In the genomic region with DNA sequence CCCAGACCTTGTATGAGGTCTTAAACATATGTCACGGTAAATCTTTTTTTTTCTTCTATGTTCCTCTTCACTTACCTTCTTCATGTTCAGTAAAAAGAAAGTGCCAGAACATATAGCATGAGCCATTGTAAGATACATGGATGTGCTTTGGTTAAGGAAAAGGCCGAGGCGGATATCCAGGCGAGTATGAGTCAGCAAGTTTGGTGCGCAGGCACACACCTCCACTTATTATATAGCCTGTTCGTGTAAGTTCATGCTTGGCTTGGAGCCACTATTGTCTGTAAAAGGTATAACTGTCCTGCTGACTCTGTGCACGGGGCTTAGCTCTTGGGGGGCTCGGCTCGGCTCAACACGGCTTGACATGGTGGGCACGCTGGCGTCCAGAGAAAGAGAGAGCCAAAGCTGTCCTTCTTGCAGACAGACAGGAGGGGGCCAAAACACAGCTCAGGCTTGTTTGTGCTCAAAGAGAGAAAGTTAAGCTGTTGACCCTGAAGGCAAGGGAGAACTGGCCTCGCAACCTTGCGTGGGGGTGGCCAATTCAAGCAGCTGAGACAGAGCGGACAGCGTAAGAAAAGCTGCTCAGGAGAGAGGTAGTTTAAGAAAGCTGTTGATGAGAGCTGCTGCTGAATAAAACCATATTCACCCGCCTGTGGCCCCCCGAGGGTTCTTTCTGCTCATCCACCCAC, we compare ENCODE assay signal across 21 cellular contexts.
DNase-seq lines count a peak whose midpoint lies in the region; ATAC-seq and TF ChIP-seq lines count a peak whose summit lies in the region.
"Had no signal": no experiment of that assay in that cellular context is flagged by ENCODE, and none has a peak within 500 bp of the region (broad histone marks: within the 10 kb centered on the region; RNA-seq: fewer than 3 reads in every experiment).

No MANE protein-coding gene starts in this region.

- CTCF ChIA-PET in SK-N-SH (lab: Yijun Ruan, JAX) = no interaction called here
- CTCF ChIA-PET in activated CD4-positive, alpha-beta T cell treated with anti-CD3 and anti-CD28 coated beads, Interleukin-2, amount 10 ng/mL, durations not matched to agents 7 days and 5 days (lab: Charles Lee) = interaction anchor here (1.2 kb wide), 1 partner anchor 12 kb away, joined by 3 read pairs; no protein-coding TSS in a partner anchor

- no peaks in the 10 kb centered on the region for H3K27me3 Mint-ChIP-seq in endodermal cell (ENCODE audit: insufficient read depth)
- H3K27me3 Mint-ChIP-seq in neural crest cell (ENCODE audit: low read depth) = peaks cover 5% of the 10 kb centered on the region
- peaks cover 1% of the 10 kb centered on the region for H3K27me3 Mint-ChIP-seq in glutamatergic neuron (ENCODE audit: unreplicated experiment)
- no peaks in the 10 kb centered on the region for H3K27me3 Mint-ChIP-seq in activated CD4-positive, alpha-beta T cell treated with anti-CD3 and anti-CD28 coated beads, Interleukin-2, amount 10 ng/mL, durations not matched to agents 7 days and 5 days
- H3K27me3 Mint-ChIP-seq: IgD-negative memory B cell, T-helper 17 cell had no signal

- no peaks in the 10 kb centered on the region for H3K9me3 ChIP-seq in SK-N-SH
- H3K9me3 ChIP-seq in endodermal cell (ENCODE audit: control insufficient read depth, low read length) = no peaks in the 10 kb centered on the region
- H3K9me3 ChIP-seq: gastroesophageal sphincter, SJCRH30 had no signal

- H3K27ac Mint-ChIP-seq in endodermal cell = peak overlapping the region; percentile 71
- no peak overlapping the region for H3K27ac Mint-ChIP-seq in neural crest cell (ENCODE audit: unreplicated experiment)
- H3K27ac Mint-ChIP-seq in glutamatergic neuron (ENCODE audit: unreplicated experiment) = no peak overlapping the region
- no peak overlapping the region for H3K27ac Mint-ChIP-seq in activated CD4-positive, alpha-beta T cell treated with anti-CD3 and anti-CD28 coated beads, Interleukin-2, amount 10 ng/mL, durations not matched to agents 7 days and 5 days
- H3K27ac Mint-ChIP-seq: IgD-negative memory B cell, T-helper 17 cell had no signal

- no peak overlapping the region for H3K9ac ChIP-seq in SK-N-SH
- H3K9ac ChIP-seq in endodermal cell (ENCODE audit: extremely low read depth, low read length, poor library complexity, severe bottlenecking) = no peak overlapping the region

- H4K20me1 ChIP-seq in SK-N-SH (ENCODE audit: insufficient read depth) = no peaks in the 10 kb centered on the region

- peak overlapping the region; percentile 50; the same call in 1 of the 2 replicates for H2AFZ ChIP-seq in SK-N-SH (ENCODE audit: low read depth)

- TF ChIP-seq RAD21 in SK-N-SH (IDR thresholded peaks at IDR 0.05; ENCODE audit: low read length) = no peak

- no peaks in the 10 kb centered on the region for H3K9me2 ChIP-seq in SK-N-SH

- H3K4me2 ChIP-seq in SK-N-SH = peak overlapping the region; percentile 53; the same call in 1 of the 2 replicates

- H3K4me1 Mint-ChIP-seq in endodermal cell = peaks cover 35% of the 10 kb centered on the region
- peaks cover 22% of the 10 kb centered on the region for H3K4me1 Mint-ChIP-seq in neural crest cell
- H3K4me1 Mint-ChIP-seq in glutamatergic neuron (ENCODE audit: low read depth, unreplicated experiment) = peaks cover 4% of the 10 kb centered on the region
- no peaks in the 10 kb centered on the region for H3K4me1 Mint-ChIP-seq in activated CD4-positive, alpha-beta T cell treated with anti-CD3 and anti-CD28 coated beads, Interleukin-2, amount 10 ng/mL, durations not matched to agents 7 days and 5 days

- ATAC-seq in SK-N-SH treated with all-trans-retinoic acid at 6 μM for 48 hours = no peak
- ATAC-seq: gastroesophageal sphincter, left cardiac atrium, T-helper 17 cell had no signal

- POLR2A ChIA-PET in SK-N-SH (lab: Yijun Ruan, JAX) = no interaction called here
- POLR2A ChIA-PET in activated CD4-positive, alpha-beta T cell treated with anti-CD3 and anti-CD28 coated beads, Interleukin-2, amount 10 ng/mL, durations not matched to agents 7 days and 5 days (lab: Charles Lee) = interaction anchor here (0.6 kb wide), 1 partner anchor 654 kb away, joined by 3 read pairs; no protein-coding TSS in a partner anchor

- H3K4me3 ChIP-seq in SK-N-SH (ENCODE audit: low read depth in 2 of 2, low read length in 1 of 2) (no peak overlapping the region), endodermal cell (ENCODE audit: low read length) (no peak overlapping the region), urinary bladder (ENCODE audit: low read depth, low read length) (no peak overlapping the region)
- H3K4me3 ChIP-seq: gastroesophageal sphincter, SJCRH30 had no signal

- H3K79me2 ChIP-seq in SK-N-SH (ENCODE audit: insufficient read depth) = no peaks in the 10 kb centered on the region

- H3K4me3 Mint-ChIP-seq in endodermal cell = no peak overlapping the region
- H3K4me3 Mint-ChIP-seq in neural crest cell = no peak overlapping the region
- no peak overlapping the region for H3K4me3 Mint-ChIP-seq in glutamatergic neuron (ENCODE audit: unreplicated experiment)
- H3K4me3 Mint-ChIP-seq in activated CD4-positive, alpha-beta T cell treated with anti-CD3 and anti-CD28 coated beads, Interleukin-2, amount 10 ng/mL, durations not matched to agents 7 days and 5 days = no peak overlapping the region
- H3K4me3 Mint-ChIP-seq: T-helper 17 cell had no signal

- H3K27me3 ChIP-seq in SK-N-SH (ENCODE audit: insufficient read depth) = peaks cover 4% of the 10 kb centered on the region; the same call in 1 of the 2 replicates
- peaks cover 8% of the 10 kb centered on the region for H3K27me3 ChIP-seq in endodermal cell (ENCODE audit: control insufficient read depth, insufficient read depth, low read length, poor library complexity, severe bottlenecking)
- H3K27me3 ChIP-seq: gastroesophageal sphincter had no signal

- H3K36me3 ChIP-seq in SK-N-SH (replicated peaks in 1 of 2; ENCODE audit: control insufficient read depth in 1 of 2, insufficient read depth in 2 of 2, low read length in 1 of 2) (no peaks in the 10 kb centered on the region), endodermal cell (ENCODE audit: control insufficient read depth, insufficient read depth, low read length) (no peaks in the 10 kb centered on the region), urinary bladder (ENCODE audit: insufficient read depth) (no peaks in the 10 kb centered on the region)
- H3K36me3 ChIP-seq: gastroesophageal sphincter, SJCRH30 had no signal

- TF ChIP-seq CTCF in SK-N-SH (IDR thresholded peaks at IDR 0.05) (no peak), endodermal cell (conservative IDR thresholded peaks at IDR 0.05) (peak; percentile 58), neural crest cell (conservative IDR thresholded peaks at IDR 0.05) (no peak), glutamatergic neuron (IDR thresholded peaks at IDR 0.05; ENCODE audit: partially characterized antibody, unreplicated experiment) (no peak)

- TF ChIP-seq EP300 in SK-N-SH (IDR thresholded peaks at IDR 0.05; ENCODE audit: borderline replicate concordance in 1 of 2, low read depth in 1 of 2, low read length in 1 of 2) = no peak

- peaks cover 0 to 11% of the 10 kb centered on the region in 2 experiments; a peak in 1 of 4 replicates for H3K4me1 ChIP-seq in SK-N-SH (ENCODE audit: control insufficient read depth in 1 of 2, insufficient read depth in 2 of 2, low read depth in 1 of 2, low read length in 1 of 2)
- peaks cover 7% of the 10 kb centered on the region for H3K4me1 ChIP-seq in endodermal cell (ENCODE audit: control insufficient read depth, insufficient read depth, low read length)
- no peaks in the 10 kb centered on the region for H3K4me1 ChIP-seq in urinary bladder (ENCODE audit: insufficient read depth)
- H3K4me1 ChIP-seq: gastroesophageal sphincter, SJCRH30 had no signal

- H3K27ac ChIP-seq in SK-N-SH (ENCODE audit: low read depth in 2 of 2, low read length in 1 of 2) (no peak overlapping the region), endodermal cell (ENCODE audit: low read depth, low read length) (peak overlapping the region; percentile 21), urinary bladder (ENCODE audit: low read depth) (peak overlapping the region; percentile 55)
- H3K27ac ChIP-seq: gastroesophageal sphincter, SJCRH30 had no signal

- no peaks in the 10 kb centered on the region for H3F3A ChIP-seq in SK-N-SH (replicated peaks; ENCODE audit: insufficient read depth)

- no peaks in the 10 kb centered on the region for H3K9me3 Mint-ChIP-seq in endodermal cell
- no peaks in the 10 kb centered on the region for H3K9me3 Mint-ChIP-seq in neural crest cell
- peaks cover 2% of the 10 kb centered on the region for H3K9me3 Mint-ChIP-seq in glutamatergic neuron (ENCODE audit: unreplicated experiment)
- H3K9me3 Mint-ChIP-seq in activated CD4-positive, alpha-beta T cell treated with anti-CD3 and anti-CD28 coated beads, Interleukin-2, amount 10 ng/mL, durations not matched to agents 7 days and 5 days = no peaks in the 10 kb centered on the region
- H3K9me3 Mint-ChIP-seq: IgD-negative memory B cell had no signal

- 49% methylated on average over 18 of the region's 18 CpGs for WGBS in SK-N-SH (ENCODE audit: low lambda C conversion rate)
- WGBS in endodermal cell (ENCODE audit: insufficient coverage in 1 of 2, insufficient read length in 1 of 2), 2 experiments = 70 to 91% methylated on average over 3 to 18 of the region's 18 CpGs
- WGBS in urinary bladder = 88% methylated on average over 18 of the region's 18 CpGs

- no peaks in the 10 kb centered on the region for H3K36me3 Mint-ChIP-seq in endodermal cell (ENCODE audit: low read depth)
- H3K36me3 Mint-ChIP-seq in neural crest cell (ENCODE audit: low read depth) = no peaks in the 10 kb centered on the region
- no peaks in the 10 kb centered on the region for H3K36me3 Mint-ChIP-seq in glutamatergic neuron (ENCODE audit: unreplicated experiment)
- no peaks in the 10 kb centered on the region for H3K36me3 Mint-ChIP-seq in activated CD4-positive, alpha-beta T cell treated with anti-CD3 and anti-CD28 coated beads, Interleukin-2, amount 10 ng/mL, durations not matched to agents 7 days and 5 days (ENCODE audit: low read depth)
- H3K36me3 Mint-ChIP-seq: IgD-negative memory B cell had no signal

- no peak for DNase-seq in SK-N-SH
- peak; percentile 60 for DNase-seq in endodermal cell
- peak; percentile 6 for DNase-seq in neural crest cell (ENCODE audit: low read depth, low spot score)
- DNase-seq in glutamatergic neuron = no peak
- DNase-seq in GF-D8 (lab: John Stamatoyannopoulos, UW) = no peak
- no peak for DNase-seq in activated CD4-positive, alpha-beta T cell treated with anti-CD3 and anti-CD28 coated beads, Interleukin-2, amount 10 ng/mL, durations not matched to agents 7 days and 5 days
- DNase-seq: ACHN; activated CD4-positive, alpha-beta T cell treated with anti-CD3 and anti-CD28 coated beads, Interleukin-2, amount 50 U/mL, for 48 hours; activated gamma-delta T cell treated with Interleukin-2 at 50 U/mL for 16 hours; C1 segment of cervical spinal cord; left cardiac atrium; midbrain; NCI-H1694 treated with DMSO at 0.1 percent for 48 hours; NCI-H446; SJCRH30; substantia nigra; T-helper 17 cell had no signal

TF ChIP-seq in SK-N-SH treated with all-trans-retinoic acid at 6 μM for 48 hours, 23 proteins besides CTCF, POLR2A, EP300 and RAD21 (continues in another document):
- TF ChIP-seq ZFP3 (CRISPR knock-in tag; IDR thresholded peaks at IDR 0.05) = no peak
- TF ChIP-seq PPARA (CRISPR knock-in tag; IDR thresholded peaks at IDR 0.05; ENCODE audit: borderline replicate concordance) = no peak

Comparison
In these comparisons a context has a peak if more than half of its experiments do, and no peak if none do; other contexts are left out.
1. DNase-seq: peak in endodermal cell (single experiment) and neural crest cell (single experiment); none in SK-N-SH (single experiment), glutamatergic neuron (single experiment), GF-D8 (single experiment) and activated CD4-positive, alpha-beta T cell treated with anti-CD3 and anti-CD28 coated beads, Interleukin-2, amount 10 ng/mL, durations not matched to agents 7 days and 5 days (single experiment).
2. H3K27ac ChIP-seq: peak in endodermal cell (single experiment) and urinary bladder (single experiment); none in SK-N-SH (0 of 2).